Comparison of ENCODE assay signal across 13 cellular contexts in the genomic region with DNA sequence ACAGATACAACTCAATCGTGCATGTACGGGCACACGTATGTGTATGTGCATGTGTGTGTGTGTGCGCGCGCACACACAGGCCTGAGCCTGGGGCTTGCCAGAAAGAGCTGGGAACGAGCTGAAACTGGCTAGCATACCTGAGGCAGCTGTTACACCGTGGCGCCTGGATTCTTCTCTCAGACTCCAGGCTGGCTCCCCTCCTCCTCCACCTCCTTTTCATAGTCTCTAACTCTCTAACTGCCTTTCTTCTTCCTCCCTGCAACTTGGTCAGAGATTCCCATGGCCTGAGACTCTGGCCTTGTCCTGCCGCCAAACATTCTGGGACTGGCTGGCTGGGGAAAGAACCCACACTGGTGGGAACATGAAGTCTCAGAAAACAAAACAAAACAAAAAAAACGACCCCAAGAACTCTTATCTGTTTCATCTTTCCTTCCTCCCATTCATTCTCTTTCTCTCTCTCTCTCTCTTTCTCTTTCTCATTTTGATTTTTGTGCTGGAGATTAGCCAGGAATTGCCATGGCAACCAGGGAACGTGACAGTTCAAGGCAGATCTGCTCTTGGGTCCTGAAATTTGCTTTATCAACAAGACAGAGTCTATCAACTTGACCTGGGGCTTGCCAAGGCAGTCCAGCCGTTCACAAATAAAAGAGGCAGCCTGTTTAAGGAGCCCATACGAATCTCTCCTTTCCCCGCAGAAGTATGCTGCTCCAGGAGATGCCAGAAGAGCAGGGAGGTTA.
DNase-seq lines count a peak whose midpoint lies in the region; ATAC-seq and TF ChIP-seq lines count a peak whose summit lies in the region.
"Had no signal": no experiment of that assay in that cellular context is flagged by ENCODE, and none has a peak within 500 bp of the region (broad histone marks: within the 10 kb centered on the region; RNA-seq: fewer than 3 reads in every experiment).

No MANE protein-coding gene starts in this region.

- H3K36me3 ChIP-seq in suprapubic skin, result no peaks in the 10 kb centered on the region
- H3K36me3 ChIP-seq: tibial nerve had no signal

- 40% methylated on average over 15 of the region's 15 CpGs for WGBS in suprapubic skin

- TF ChIP-seq CTCF in brain (conservative IDR thresholded peaks at IDR 0.05) (no peak), suprapubic skin (IDR thresholded peaks at IDR 0.05) (no peak)

- H3K36me3 Mint-ChIP-seq in brain, result no peaks in the 10 kb centered on the region
- H3K36me3 Mint-ChIP-seq: CD4-positive, alpha-beta memory T cell had no signal

- peak overlapping the region; percentile 27 for H3K27ac ChIP-seq in suprapubic skin

- peak overlapping the region in 4 of 5 experiments; percentile 1 to 88 (median 30) for H3K27ac Mint-ChIP-seq in brain
- H3K27ac Mint-ChIP-seq: CD4-positive, alpha-beta memory T cell had no signal

- TF ChIP-seq POLR2A in suprapubic skin (IDR thresholded peaks at IDR 0.05), result no peak

- peaks cover 38% of the 10 kb centered on the region for H3K4me1 Mint-ChIP-seq in brain

- peaks cover 10% of the 10 kb centered on the region for H3K4me1 ChIP-seq in suprapubic skin

- ATAC-seq in HG03045 (IDR thresholded peaks at IDR 0.05; ENCODE audit: unreplicated experiment) (no peak), HG02870 (IDR thresholded peaks at IDR 0.05; ENCODE audit: unreplicated experiment) (no peak)

- no peaks in the 10 kb centered on the region for H3K9me3 ChIP-seq in suprapubic skin
- H3K9me3 ChIP-seq: tibial nerve had no signal

- peak overlapping the region in 3 of 5 experiments; percentile 2 to 44 (median 26) for H3K4me3 Mint-ChIP-seq in brain
- H3K4me3 Mint-ChIP-seq: CD4-positive, alpha-beta memory T cell had no signal

- peak in 2 of 3 experiments; percentile 50 to 77 for DNase-seq in NCI-H1417 (lab: John Stamatoyannopoulos, UW)
- no peak for DNase-seq in NCI-H1417 treated with DMSO at 0.1 percent for 48 hours (lab: John Stamatoyannopoulos, UW)
- DNase-seq in iPS-NIHi11 (ENCODE audit: low spot score), result peak; percentile 18
- DNase-seq in suprapubic skin (ENCODE audit: low spot score in 2 of 2), result peak in 1 of 2 donors; percentile 57
- no peak for DNase-seq in LoVo (ENCODE audit: low spot score)
- DNase-seq: activated CD4-positive, CD25-positive, alpha-beta regulatory T cell treated with anti-CD3 and anti-CD28 coated beads, Interleukin-2, amount 50 U/mL, for 72 hours; CD4-positive, alpha-beta memory T cell; cortex of kidney; NCI-H1694 treated with DMSO at 0.1 percent for 48 hours had no signal

- peaks cover 2% of the 10 kb centered on the region for H3K27me3 Mint-ChIP-seq in brain

- H3K9me3 Mint-ChIP-seq in brain, result no peaks in the 10 kb centered on the region

- no peak for TF ChIP-seq EP300 in suprapubic skin (IDR thresholded peaks at IDR 0.05)

- no peak overlapping the region for H3K4me3 ChIP-seq in suprapubic skin
- H3K4me3 ChIP-seq: tibial nerve had no signal

- H3K27me3 ChIP-seq in suprapubic skin, result peaks cover 3% of the 10 kb centered on the region
- H3K27me3 ChIP-seq: tibial nerve had no signal

Comparison
In these comparisons a context has a peak if more than half of its experiments do, and no peak if none do; other contexts are left out.
1. DNase-seq: peak in NCI-H1417 (2 of 3) and iPS-NIHi11 (single experiment); none in NCI-H1417 treated with DMSO at 0.1 percent for 48 hours (single experiment) and LoVo (single experiment).